15 cellular contexts compared by ENCODE assay signal in genomic region chrX:19183777-19184485, GRCh38.
DNase-seq lines count a peak whose midpoint lies in the region; TF ChIP-seq lines count a peak whose summit lies in the region.
"Had no signal": no experiment of that assay in that cellular context is flagged by ENCODE, and none has a peak within 500 bp of the region (broad histone marks: within the 10 kb centered on the region; RNA-seq: fewer than 3 reads in every experiment).

No MANE protein-coding gene starts in this region.

- no TSS peak for BruUV-seq in A673 (replicated peaks; lab: Mats Ljungman, UMichigan)

- H3K27ac ChIP-seq in A673 (ENCODE audit: low read depth, low read length, poor library complexity, severe bottlenecking) (peak overlapping the region; percentile 21), hepatocyte (peak overlapping the region; percentile 80), parathyroid adenoma (peak overlapping the region; percentile 88)

- H3K79me2 ChIP-seq in hepatocyte = no peaks in the 10 kb centered on the region
- no peaks in the 10 kb centered on the region for H3K79me2 ChIP-seq in parathyroid adenoma

- TF ChIP-seq CTCF in A673 (conservative IDR thresholded peaks at IDR 0.05; ENCODE audit: low read depth, low read length) (no peak), hepatocyte (IDR thresholded peaks at IDR 0.05; ENCODE audit: poor library complexity) (no peak), parathyroid adenoma (IDR thresholded peaks at IDR 0.05) (no peak), BE2C (IDR thresholded peaks at IDR 0.05; ENCODE audit: low read depth, low read length) (no peak)

- H3K27me3 ChIP-seq in A673 (replicated peaks; ENCODE audit: insufficient read depth, low read depth, low read length, poor library complexity) (no peaks in the 10 kb centered on the region), endocrine pancreas (ENCODE audit: control insufficient read depth, insufficient read depth, low read length) (no peaks in the 10 kb centered on the region), hepatocyte (no peaks in the 10 kb centered on the region), parathyroid adenoma (ENCODE audit: control insufficient read depth, insufficient read depth, low read length) (no peaks in the 10 kb centered on the region), BE2C (no peaks in the 10 kb centered on the region)

- POLR2A ChIA-PET in A673 (lab: Charles Lee; ENCODE audit: low non-redundant PET) = interaction anchor here (0.5 kb wide), 1 partner anchor 1168 kb away, joined by 3 read pairs; no protein-coding TSS in a partner anchor

- H3K9me2 ChIP-seq in hepatocyte (replicated peaks; ENCODE audit: insufficient read depth) = no peaks in the 10 kb centered on the region

- intact Hi-C loops in A673 (cut with micrococcal nuclease; ENCODE audit: unreplicated experiment) = no loop called here

- H4K20me1 ChIP-seq in hepatocyte (ENCODE audit: insufficient read depth, poor library complexity, severe bottlenecking) = no peaks in the 10 kb centered on the region

- DNase-seq in A673 (ENCODE audit: low spot score) (peak; percentile 63), hepatocyte (ENCODE audit: low spot score) (peak; percentile 17), AG20443 (ENCODE audit: low spot score) (no peak), SKM-1 (lab: John Stamatoyannopoulos, UW; ENCODE audit: unreplicated experiment) (no peak), BE2C (no peak), T1000 (lab: John Stamatoyannopoulos, UW) (no peak)
- DNase-seq: ACHN; CD4-positive, alpha-beta memory T cell; MV-4-11; NCI-H146; NCI-H2107; NCI-H446; NCI-H82 had no signal

- H3K9me3 ChIP-seq in A673 (ENCODE audit: low read depth, low read length, poor library complexity, severe bottlenecking) = no peaks in the 10 kb centered on the region
- H3K9me3 ChIP-seq in endocrine pancreas (ENCODE audit: control insufficient read depth, low read length) = no peaks in the 10 kb centered on the region
- H3K9me3 ChIP-seq in hepatocyte (ENCODE audit: low read depth) = no peaks in the 10 kb centered on the region
- no peaks in the 10 kb centered on the region for H3K9me3 ChIP-seq in parathyroid adenoma (ENCODE audit: control insufficient read depth, low read length)
- H3K9me3 ChIP-seq in BE2C = no peaks in the 10 kb centered on the region

- H3K9ac ChIP-seq in endocrine pancreas (ENCODE audit: control insufficient read depth, insufficient read depth, low read length) (no peak overlapping the region), parathyroid adenoma (no peak overlapping the region)

- no peaks in the 10 kb centered on the region for H3K36me3 ChIP-seq in A673 (ENCODE audit: insufficient read depth, low read length, poor library complexity, severe bottlenecking)
- no peaks in the 10 kb centered on the region for H3K36me3 ChIP-seq in endocrine pancreas (ENCODE audit: control insufficient read depth, insufficient read depth, low read length)
- H3K36me3 ChIP-seq in hepatocyte (replicated peaks; ENCODE audit: insufficient read depth, low read depth) = no peaks in the 10 kb centered on the region
- no peaks in the 10 kb centered on the region for H3K36me3 ChIP-seq in parathyroid adenoma (ENCODE audit: control insufficient read depth, insufficient read depth, low read length)
- no peaks in the 10 kb centered on the region for H3K36me3 ChIP-seq in BE2C

- CTCF ChIA-PET in A673 (lab: Charles Lee) = no interaction called here

- H3K4me2 ChIP-seq in hepatocyte (no peak overlapping the region), parathyroid adenoma (ENCODE audit: low read length) (peak overlapping the region; percentile 61)

- WGBS in hepatocyte (ENCODE audit: low lambda C conversion rate, missing lambda C conversion rate) = 66% methylated on average over 11 of the region's 11 CpGs

- H3K4me3 ChIP-seq in A673 (ENCODE audit: low read depth, low read length, poor library complexity, severe bottlenecking) (no peak overlapping the region), endocrine pancreas (ENCODE audit: control insufficient read depth, insufficient read depth, low read length) (peak overlapping the region; percentile 42), hepatocyte (no peak overlapping the region), parathyroid adenoma (ENCODE audit: low read depth, low read length) (peak overlapping the region; percentile 16), BE2C (ENCODE audit: low read depth, low read length) (no peak overlapping the region)

- peaks cover 61% of the 10 kb centered on the region for H3K4me1 ChIP-seq in A673 (ENCODE audit: insufficient read depth, low read length, poor library complexity, severe bottlenecking)
- H3K4me1 ChIP-seq in endocrine pancreas (ENCODE audit: control insufficient read depth, insufficient read depth, low read length) = no peaks in the 10 kb centered on the region
- no peaks in the 10 kb centered on the region for H3K4me1 ChIP-seq in hepatocyte (ENCODE audit: insufficient read depth)
- H3K4me1 ChIP-seq in parathyroid adenoma = peaks cover 16% of the 10 kb centered on the region
- H3K4me1 ChIP-seq in BE2C = no peaks in the 10 kb centered on the region

- H2AFZ ChIP-seq in hepatocyte = no peak overlapping the region
- peak overlapping the region; percentile 42 for H2AFZ ChIP-seq in parathyroid adenoma

Comparison
In these comparisons a context has a peak if more than half of its experiments do, and no peak if none do; other contexts are left out.
1. DNase-seq: peak in A673 (single experiment) and hepatocyte (single experiment); none in AG20443 (single experiment), SKM-1 (single experiment), BE2C (single experiment) and T1000 (single experiment).
2. H3K27ac ChIP-seq: peak in every context shown above with its lines; median percentile 88 in parathyroid adenoma; 80 in hepatocyte; 21 in A673.
3. H3K4me3 ChIP-seq: peak in endocrine pancreas (single experiment) and parathyroid adenoma (single experiment); none in A673 (single experiment), hepatocyte (single experiment) and BE2C (single experiment).